13 cellular contexts compared by ENCODE assay signal in the genomic region with DNA sequence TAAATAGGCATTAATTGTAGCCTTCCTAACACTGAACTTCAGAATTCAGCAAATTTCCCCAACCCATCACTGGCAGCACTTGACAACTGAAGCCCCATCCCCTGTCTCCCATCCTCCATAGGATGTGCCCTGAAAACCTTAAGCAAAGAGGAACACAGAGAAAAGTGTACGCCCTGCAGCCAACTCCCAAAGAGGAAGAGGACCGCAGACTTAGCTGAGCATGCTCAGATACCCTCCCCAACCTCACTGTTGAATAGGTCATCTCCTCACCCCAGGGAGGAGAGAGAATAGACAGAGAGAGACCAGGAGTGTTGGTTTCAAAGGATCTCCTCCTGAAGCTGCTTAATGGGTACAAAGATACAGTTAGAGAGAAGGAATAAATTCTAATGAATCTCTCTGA. TPM values are rescaled to one million over a fixed set of nuclear protein-coding genes. Genes with fewer than 3 reads are reported as not detected.
DNase-seq lines count a peak whose midpoint lies in the region; ATAC-seq and TF ChIP-seq lines count a peak whose summit lies in the region.
"Had no signal": no experiment of that assay in that cellular context is flagged by ENCODE, and none has a peak within 500 bp of the region (broad histone marks: within the 10 kb centered on the region; RNA-seq: fewer than 3 reads in every experiment).

No MANE protein-coding gene starts in this region.

- peak; percentile 60 for DNase-seq in activated CD8-positive, alpha-beta memory T cell treated with anti-CD3 and anti-CD28 coated beads, Interleukin-2, amount 50 U/mL, for 48 hours
- no peak for DNase-seq in activated CD8-positive, alpha-beta memory T cell treated with anti-CD3 and anti-CD28 coated beads, Interleukin-2, amount 50 U/mL, for 4 hours
- DNase-seq in T-helper 17 cell (no peak), heart right ventricle (no peak), ureter (ENCODE audit: low spot score) (no peak), DMS114 treated with DMSO at 0.1 percent for 48 hours (lab: John Stamatoyannopoulos, UW; ENCODE audit: unreplicated experiment) (no peak)
- DNase-seq in activated naive CD8-positive, alpha-beta T cell treated with anti-CD3 and anti-CD28 coated beads for 36 hours: no peak
- peak; percentile 44 for DNase-seq in stimulated activated naive CD8-positive, alpha-beta T cell treated with anti-CD3 and anti-CD28 coated beads, Interleukin-15, Interleukin-2, amounts not matched to agents 100 U/mL and 50 U/mL, for 24 hours
- DNase-seq: EL, NCI-H146, SW 1271 had no signal

- H3K36me3 ChIP-seq in heart right ventricle: no peaks in the 10 kb centered on the region

- H3K4me1 Mint-ChIP-seq in T-helper 17 cell: peaks cover 75% of the 10 kb centered on the region
- peaks cover 83% of the 10 kb centered on the region for H3K4me1 Mint-ChIP-seq in activated naive CD8-positive, alpha-beta T cell treated with anti-CD3 and anti-CD28 coated beads for 36 hours

- no peak for ATAC-seq in T-helper 17 cell
- peak; percentile 37 for ATAC-seq in stimulated activated naive CD8-positive, alpha-beta T cell treated with anti-CD3 and anti-CD28 coated beads, Interleukin-15, Interleukin-2, amounts not matched to agents 100 U/mL and 50 U/mL, for 24 hours
- no peak for ATAC-seq in heart right ventricle
- ATAC-seq: WTC11 had no signal

- H3K9me3 ChIP-seq in T-helper 17 cell (ENCODE audit: control insufficient read depth, low read length, poor library complexity, severe bottlenecking) (no peaks in the 10 kb centered on the region), heart right ventricle (no peaks in the 10 kb centered on the region)

- peak overlapping the region; percentile 100 for H3K27ac Mint-ChIP-seq in T-helper 17 cell
- H3K27ac Mint-ChIP-seq in activated naive CD8-positive, alpha-beta T cell treated with anti-CD3 and anti-CD28 coated beads for 36 hours: peak overlapping the region; percentile 94
- H3K27ac Mint-ChIP-seq: WTC11 had no signal

- H3K4me3 Mint-ChIP-seq in T-helper 17 cell: peak overlapping the region; percentile 43
- peak overlapping the region; percentile 91 for H3K4me3 Mint-ChIP-seq in activated naive CD8-positive, alpha-beta T cell treated with anti-CD3 and anti-CD28 coated beads for 36 hours
- H3K4me3 Mint-ChIP-seq: WTC11 had no signal

- peaks cover 0 to 6% (median 0%) of the 10 kb centered on the region in 7 donors for H3K27me3 ChIP-seq in heart right ventricle

- peaks cover 0 to 14% (median 0%) of the 10 kb centered on the region in 9 donors for H3K4me1 ChIP-seq in heart right ventricle

- peak overlapping the region in 1 of 10 donors; percentile 68 for H3K27ac ChIP-seq in heart right ventricle

- intact Hi-C loops in heart right ventricle (cut with DNase I): no loop called here

- no peak for TF ChIP-seq CTCF in heart right ventricle (IDR thresholded peaks at IDR 0.05)

- WGBS in heart right ventricle, 2 donors: 73 to 74% methylated on average over 2 of the region's 2 CpGs

- no peaks in the 10 kb centered on the region for H3K27me3 Mint-ChIP-seq in T-helper 17 cell
- no peaks in the 10 kb centered on the region for H3K27me3 Mint-ChIP-seq in activated naive CD8-positive, alpha-beta T cell treated with anti-CD3 and anti-CD28 coated beads for 36 hours

- peaks cover 2% of the 10 kb centered on the region for H3K36me3 Mint-ChIP-seq in T-helper 17 cell (ENCODE audit: low read depth)
- peaks cover 69% of the 10 kb centered on the region for H3K36me3 Mint-ChIP-seq in activated naive CD8-positive, alpha-beta T cell treated with anti-CD3 and anti-CD28 coated beads for 36 hours
- H3K36me3 Mint-ChIP-seq: WTC11 had no signal

- H3K9me3 Mint-ChIP-seq in activated naive CD8-positive, alpha-beta T cell treated with anti-CD3 and anti-CD28 coated beads for 36 hours: peaks cover 2% of the 10 kb centered on the region
- H3K9me3 Mint-ChIP-seq: WTC11 had no signal

- peak overlapping the region in 1 of 10 donors; percentile 22 for H3K4me3 ChIP-seq in heart right ventricle

RNA-seq across cellular contexts. Expression of a gene that starts 50.5 kb away (rescaled TPM):
- total RNA-seq in T-helper 17 cell (100 to 1,000 TPM; 152 to 172 TPM), heart right ventricle (1 to 10 TPM in 4 of 10 donors, under 1 TPM in 3, not detected in 3; 0.20 to 6.5 (median 1.2) TPM), ureter (7.1 TPM)
- total RNA-seq in activated naive CD8-positive, alpha-beta T cell treated with anti-CD3 and anti-CD28 coated beads for 36 hours: 100 to 1,000 TPM; 291 TPM
- polyA plus RNA-seq in heart right ventricle: 1 to 10 TPM in 1 of 2 donors, under 1 TPM in 1; 0.49 to 1.0 TPM
- total RNA-seq: HT1080 had no signal

Comparison
In these comparisons a context has a peak if more than half of its experiments do, and no peak if none do; other contexts are left out.
1. DNase-seq: peak in activated CD8-positive, alpha-beta memory T cell treated with anti-CD3 and anti-CD28 coated beads, Interleukin-2, amount 50 U/mL, for 48 hours (single experiment) and stimulated activated naive CD8-positive, alpha-beta T cell treated with anti-CD3 and anti-CD28 coated beads, Interleukin-15, Interleukin-2, amounts not matched to agents 100 U/mL and 50 U/mL, for 24 hours (single experiment); none in activated CD8-positive, alpha-beta memory T cell treated with anti-CD3 and anti-CD28 coated beads, Interleukin-2, amount 50 U/mL, for 4 hours (single experiment), T-helper 17 cell (0 of 3), activated naive CD8-positive, alpha-beta T cell treated with anti-CD3 and anti-CD28 coated beads for 36 hours (single experiment), heart right ventricle (0 of 2), ureter (single experiment) and DMS114 treated with DMSO at 0.1 percent for 48 hours (single experiment).
2. RNA of a gene that starts 50.5 kb away (total RNA-seq): 291 TPM in activated naive CD8-positive, alpha-beta T cell treated with anti-CD3 and anti-CD28 coated beads for 36 hours and 152 to 172 TPM in T-helper 17 cell; 7.1 TPM in ureter (single experiment) and 0.20 to 6.5 TPM in heart right ventricle; every median in the first group is over 10 times any median in the second.